1 cellular context compared by ENCODE assay signal in the genomic region with DNA sequence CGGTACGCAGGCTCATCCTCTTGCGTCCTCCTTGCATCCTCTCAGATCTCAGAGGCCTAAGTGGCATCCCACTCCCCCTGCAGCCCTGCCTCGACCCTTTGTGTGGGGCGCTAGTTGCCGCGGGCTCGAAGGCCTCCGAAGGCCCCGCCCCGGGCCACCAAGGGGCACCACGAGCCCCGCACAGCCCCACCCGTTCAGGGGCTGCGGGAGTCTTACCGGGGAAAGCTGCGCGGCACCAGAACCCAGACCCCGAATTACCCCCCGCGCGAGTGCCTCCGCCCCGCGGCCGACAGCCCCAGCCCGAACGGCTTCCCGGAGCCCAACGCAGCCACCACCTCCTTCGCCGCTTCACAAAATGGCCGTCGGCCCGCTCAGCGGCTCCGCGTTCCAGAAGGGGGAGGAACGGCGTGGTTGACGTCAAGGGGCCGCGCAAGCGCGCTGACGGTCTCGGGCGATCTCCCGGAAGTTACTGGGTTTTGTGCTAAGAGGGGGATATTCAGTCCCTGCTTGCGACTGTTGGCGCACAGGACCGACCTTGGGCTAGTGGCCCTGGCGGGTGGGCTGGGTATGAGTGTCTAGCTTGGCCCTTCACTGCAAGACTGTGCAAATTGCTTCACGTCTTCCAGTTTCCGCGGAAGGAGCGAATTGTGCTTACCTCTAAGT.
TF ChIP-seq lines count a peak whose summit lies in the region.

Gene CPNE1, minus strand, starts transcription at position 357 of the 663 bp plus-strand sequence. CDS start 31,977 bp downstream, outside the sequence.
A gene with protein sequence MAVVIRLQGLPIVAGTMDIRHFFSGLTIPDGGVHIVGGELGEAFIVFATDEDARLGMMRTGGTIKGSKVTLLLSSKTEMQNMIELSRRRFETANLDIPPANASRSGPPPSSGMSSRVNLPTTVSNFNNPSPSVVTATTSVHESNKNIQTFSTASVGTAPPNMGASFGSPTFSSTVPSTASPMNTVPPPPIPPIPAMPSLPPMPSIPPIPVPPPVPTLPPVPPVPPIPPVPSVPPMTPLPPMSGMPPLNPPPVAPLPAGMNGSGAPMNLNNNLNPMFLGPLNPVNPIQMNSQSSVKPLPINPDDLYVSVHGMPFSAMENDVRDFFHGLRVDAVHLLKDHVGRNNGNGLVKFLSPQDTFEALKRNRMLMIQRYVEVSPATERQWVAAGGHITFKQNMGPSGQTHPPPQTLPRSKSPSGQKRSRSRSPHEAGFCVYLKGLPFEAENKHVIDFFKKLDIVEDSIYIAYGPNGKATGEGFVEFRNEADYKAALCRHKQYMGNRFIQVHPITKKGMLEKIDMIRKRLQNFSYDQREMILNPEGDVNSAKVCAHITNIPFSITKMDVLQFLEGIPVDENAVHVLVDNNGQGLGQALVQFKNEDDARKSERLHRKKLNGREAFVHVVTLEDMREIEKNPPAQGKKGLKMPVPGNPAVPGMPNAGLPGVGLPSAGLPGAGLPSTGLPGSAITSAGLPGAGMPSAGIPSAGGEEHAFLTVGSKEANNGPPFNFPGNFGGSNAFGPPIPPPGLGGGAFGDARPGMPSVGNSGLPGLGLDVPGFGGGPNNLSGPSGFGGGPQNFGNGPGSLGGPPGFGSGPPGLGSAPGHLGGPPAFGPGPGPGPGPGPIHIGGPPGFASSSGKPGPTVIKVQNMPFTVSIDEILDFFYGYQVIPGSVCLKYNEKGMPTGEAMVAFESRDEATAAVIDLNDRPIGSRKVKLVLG (minus strand): TSS at position 357 of the 663 bp plus-strand sequence. CDS start 9,578 bp downstream, outside the sequence.

TF ChIP-seq in HEK293, 187 proteins besides CTCF, POLR2A, EP300 and RAD21 (continued from another document and continues in another):
- TF ChIP-seq ATF2 (tag by site-specific recombination; IDR thresholded peaks at IDR 0.05; ENCODE audit: low read depth) (0 out of 2 replicates have a peak, but pooled peaks have one; percentile 3), ZFP37 (tag by site-specific recombination; IDR thresholded peaks at IDR 0.05) (peak; percentile 85; the same call in 1 of the 2 replicates), ZNF121 (tag by site-specific recombination; IDR thresholded peaks at IDR 0.05) (no peak), ZNF626 (tag by site-specific recombination; IDR thresholded peaks at IDR 0.05) (no peak), ZNF560 (tag by site-specific recombination; IDR thresholded peaks at IDR 0.05; ENCODE audit: borderline replicate concordance) (no peak), ZNF157 (tag by site-specific recombination; IDR thresholded peaks at IDR 0.05) (no peak), GFI1B (tag by site-specific recombination; IDR thresholded peaks at IDR 0.05) (no peak), ZNF76 (tag by site-specific recombination; IDR thresholded peaks at IDR 0.05; ENCODE audit: borderline replicate concordance, low read depth) (no peak; the same call in 1 of the 2 replicates), IKZF3 (tag by site-specific recombination; IDR thresholded peaks at IDR 0.05) (no peak), ZNF747 (tag by site-specific recombination; IDR thresholded peaks at IDR 0.05) (no peak), ZNF571 (tag by site-specific recombination; IDR thresholded peaks at IDR 0.05) (no peak), PRDM2 (tag by site-specific recombination; IDR thresholded peaks at IDR 0.05; ENCODE audit: borderline replicate concordance) (no peak), ZNF416 (tag by site-specific recombination; IDR thresholded peaks at IDR 0.05) (no peak), ZNF549 (tag by site-specific recombination; IDR thresholded peaks at IDR 0.05) (no peak), ZNF580 (tag by site-specific recombination; IDR thresholded peaks at IDR 0.05) (no peak), MYNN (tag by site-specific recombination; IDR thresholded peaks at IDR 0.05; ENCODE audit: borderline replicate concordance) (no peak), SETDB1 (IDR thresholded peaks at IDR 0.05; ENCODE audit: insufficient read length, low read length) (no peak), PRDM1 (tag by site-specific recombination; IDR thresholded peaks at IDR 0.05) (no peak), ZNF23 (tag by site-specific recombination; IDR thresholded peaks at IDR 0.05; ENCODE audit: borderline replicate concordance) (no peak), ZNF48 (tag by site-specific recombination; IDR thresholded peaks at IDR 0.05) (no peak), ZNF777 (tag by site-specific recombination; IDR thresholded peaks at IDR 0.05; ENCODE audit: borderline replicate concordance) (no peak), ZNF175 (tag by site-specific recombination; IDR thresholded peaks at IDR 0.05) (no peak), ZFP41 (tag by site-specific recombination; IDR thresholded peaks at IDR 0.05; ENCODE audit: borderline replicate concordance) (no peak), ZBTB21 (tag by site-specific recombination; IDR thresholded peaks at IDR 0.05) (peak; percentile 75), ZNF114 (tag by site-specific recombination; IDR thresholded peaks at IDR 0.05) (no peak), ZNF280D (tag by site-specific recombination; IDR thresholded peaks at IDR 0.05) (no peak), ZIC2 (tag by site-specific recombination; IDR thresholded peaks at IDR 0.05) (peak; percentile 10; the same call in 1 of the 2 replicates), ZNF610 (tag by site-specific recombination; IDR thresholded peaks at IDR 0.05; ENCODE audit: borderline replicate concordance) (no peak), ZSCAN16 (tag by site-specific recombination; IDR thresholded peaks at IDR 0.05) (0 out of 2 replicates have a peak, but pooled peaks have one; percentile 11), GLIS2 (tag by site-specific recombination; IDR thresholded peaks at IDR 0.05) (peak; percentile 92), SP7 (tag by site-specific recombination; IDR thresholded peaks at IDR 0.05) (peak; percentile 76), ZNF843 (tag by site-specific recombination; IDR thresholded peaks at IDR 0.05) (peak; percentile 33; the same call in 1 of the 2 replicates), ZNF548 (tag by site-specific recombination; IDR thresholded peaks at IDR 0.05) (no peak)
- TF ChIP-seq, protein P1, sequence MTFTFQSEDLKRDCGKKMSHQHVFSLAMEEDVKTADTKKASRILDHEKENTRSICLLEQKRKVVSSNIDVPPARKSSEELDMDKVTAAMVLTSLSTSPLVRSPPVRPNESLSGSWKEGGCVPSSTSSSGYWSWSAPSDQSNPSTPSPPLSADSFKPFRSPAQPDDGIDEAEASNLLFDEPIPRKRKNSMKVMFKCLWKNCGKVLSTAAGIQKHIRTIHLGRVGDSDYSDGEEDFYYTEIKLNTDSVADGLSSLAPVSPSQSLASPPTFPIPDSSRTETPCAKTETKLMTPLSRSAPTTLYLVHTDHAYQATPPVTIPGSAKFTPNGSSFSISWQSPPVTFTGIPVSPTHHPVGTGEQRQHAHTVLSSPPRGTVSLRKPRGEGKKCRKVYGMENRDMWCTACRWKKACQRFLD (tag by site-specific recombination; IDR thresholded peaks at IDR 0.05) = no peak
- TF ChIP-seq, protein P2, sequence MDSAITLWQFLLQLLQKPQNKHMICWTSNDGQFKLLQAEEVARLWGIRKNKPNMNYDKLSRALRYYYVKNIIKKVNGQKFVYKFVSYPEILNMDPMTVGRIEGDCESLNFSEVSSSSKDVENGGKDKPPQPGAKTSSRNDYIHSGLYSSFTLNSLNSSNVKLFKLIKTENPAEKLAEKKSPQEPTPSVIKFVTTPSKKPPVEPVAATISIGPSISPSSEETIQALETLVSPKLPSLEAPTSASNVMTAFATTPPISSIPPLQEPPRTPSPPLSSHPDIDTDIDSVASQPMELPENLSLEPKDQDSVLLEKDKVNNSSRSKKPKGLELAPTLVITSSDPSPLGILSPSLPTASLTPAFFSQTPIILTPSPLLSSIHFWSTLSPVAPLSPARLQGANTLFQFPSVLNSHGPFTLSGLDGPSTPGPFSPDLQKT (IDR thresholded peaks at IDR 0.05; ENCODE audit: borderline replicate concordance, low read depth, low read length) = no peak
- TF ChIP-seq, protein P3, sequence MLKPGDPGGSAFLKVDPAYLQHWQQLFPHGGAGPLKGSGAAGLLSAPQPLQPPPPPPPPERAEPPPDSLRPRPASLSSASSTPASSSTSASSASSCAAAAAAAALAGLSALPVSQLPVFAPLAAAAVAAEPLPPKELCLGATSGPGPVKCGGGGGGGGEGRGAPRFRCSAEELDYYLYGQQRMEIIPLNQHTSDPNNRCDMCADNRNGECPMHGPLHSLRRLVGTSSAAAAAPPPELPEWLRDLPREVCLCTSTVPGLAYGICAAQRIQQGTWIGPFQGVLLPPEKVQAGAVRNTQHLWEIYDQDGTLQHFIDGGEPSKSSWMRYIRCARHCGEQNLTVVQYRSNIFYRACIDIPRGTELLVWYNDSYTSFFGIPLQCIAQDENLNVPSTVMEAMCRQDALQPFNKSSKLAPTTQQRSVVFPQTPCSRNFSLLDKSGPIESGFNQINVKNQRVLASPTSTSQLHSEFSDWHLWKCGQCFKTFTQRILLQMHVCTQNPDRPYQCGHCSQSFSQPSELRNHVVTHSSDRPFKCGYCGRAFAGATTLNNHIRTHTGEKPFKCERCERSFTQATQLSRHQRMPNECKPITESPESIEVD (tag by site-specific recombination; IDR thresholded peaks at IDR 0.05) = no peak
- TF ChIP-seq, protein P4, sequence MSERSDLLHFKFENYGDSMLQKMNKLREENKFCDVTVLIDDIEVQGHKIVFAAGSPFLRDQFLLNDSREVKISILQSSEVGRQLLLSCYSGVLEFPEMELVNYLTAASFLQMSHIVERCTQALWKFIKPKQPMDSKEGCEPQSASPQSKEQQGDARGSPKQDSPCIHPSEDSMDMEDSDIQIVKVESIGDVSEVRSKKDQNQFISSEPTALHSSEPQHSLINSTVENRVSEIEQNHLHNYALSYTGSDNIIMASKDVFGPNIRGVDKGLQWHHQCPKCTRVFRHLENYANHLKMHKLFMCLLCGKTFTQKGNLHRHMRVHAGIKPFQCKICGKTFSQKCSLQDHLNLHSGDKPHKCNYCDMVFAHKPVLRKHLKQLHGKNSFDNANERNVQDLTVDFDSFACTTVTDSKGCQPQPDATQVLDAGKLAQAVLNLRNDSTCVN (tag by site-specific recombination; optimal IDR thresholded peaks at IDR 0.05) = peak; percentile 71
